In the genomic region with DNA sequence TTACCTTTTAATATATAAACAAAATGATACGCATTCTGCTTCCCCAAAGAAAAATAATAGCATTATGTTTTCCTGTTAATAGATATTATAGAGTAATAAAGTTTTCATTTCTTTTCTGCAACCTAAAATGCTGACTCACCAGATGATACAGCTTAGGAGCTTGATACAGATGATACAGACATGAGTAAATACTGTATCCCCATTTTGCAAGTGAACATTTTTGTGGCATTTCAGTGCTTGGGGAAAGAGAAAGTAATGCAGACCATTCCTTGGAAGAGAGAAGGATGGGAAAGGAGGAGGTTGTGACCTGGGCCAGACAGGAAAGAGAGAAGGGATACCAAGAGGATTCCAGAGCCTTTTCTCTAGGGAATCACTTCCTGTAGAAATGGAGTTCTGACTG, we compare ENCODE assay signal across 14 cellular contexts.
DNase-seq lines count a peak whose midpoint lies in the region; ATAC-seq, FAIRE-seq and TF ChIP-seq lines count a peak whose summit lies in the region.
"Had no signal": no experiment of that assay in that cellular context is flagged by ENCODE, and none has a peak within 500 bp of the region (broad histone marks: within the 10 kb centered on the region; RNA-seq: fewer than 3 reads in every experiment).

No MANE protein-coding gene starts in this region.

- in situ Hi-C loops in Caki2 (cut with HindIII; ENCODE audit: low pct_unique_long_range_greater_than_20kb, low sequenced_read_pairs), result no loop called here

- no peak overlapping the region for H3K4me3 Mint-ChIP-seq in osteocyte (ENCODE audit: unreplicated experiment)

- no peak for TF ChIP-seq CTCF in osteocyte (IDR thresholded peaks at IDR 0.05)

- peak; percentile 83 for FAIRE-seq in RCC 7860 (lab: Jason Lieb, UNC)

- H3K4me1 Mint-ChIP-seq in osteocyte (ENCODE audit: unreplicated experiment), result peaks cover 44% of the 10 kb centered on the region

- ATAC-seq in GM21528 (IDR thresholded peaks at IDR 0.05; ENCODE audit: low FRiP score, unreplicated experiment), result no peak
- ATAC-seq: foreskin keratinocyte had no signal

- H3K36me3 Mint-ChIP-seq in osteocyte (ENCODE audit: unreplicated experiment), result no peaks in the 10 kb centered on the region

- peak overlapping the region; percentile 82 for H3K27ac Mint-ChIP-seq in osteocyte (ENCODE audit: unreplicated experiment)

- peak; percentile 18 for DNase-seq in Caki2 (ENCODE audit: low read depth)
- DNase-seq in RCC 7860 (ENCODE audit: low spot score), result peak; percentile 81
- peak; percentile 34 for DNase-seq in fibroblast of gingiva (ENCODE audit: low read depth)
- DNase-seq in osteocyte (ENCODE audit: extremely low spot score, unreplicated experiment), result no peak
- DNase-seq in HPDE6-E6E7 (ENCODE audit: extremely low spot score), result no peak
- no peak for DNase-seq in NCI-H187 treated with DMSO at 0.1 percent for 48 hours (lab: John Stamatoyannopoulos, UW)
- DNase-seq in 8988T, result no peak
- DNase-seq: activated CD4-positive, alpha-beta T cell treated with anti-CD3 and anti-CD28 coated beads for 48 hours; activated naive CD4-positive, alpha-beta T cell treated with anti-CD3 and anti-CD28 coated beads, Interleukin-2, amount 50 U/mL, for 16 hours; DND-41; effector CD8-positive, alpha-beta T cell; foreskin keratinocyte; T1000 had no signal

- no peaks in the 10 kb centered on the region for H3K9me3 Mint-ChIP-seq in osteocyte (ENCODE audit: unreplicated experiment)

- peaks cover 15% of the 10 kb centered on the region for H3K27me3 Mint-ChIP-seq in osteocyte (ENCODE audit: unreplicated experiment)

Comparison
In these comparisons a context has a peak if more than half of its experiments do, and no peak if none do; other contexts are left out.
1. DNase-seq: peak in Caki2 (single experiment), RCC 7860 (single experiment) and fibroblast of gingiva (single experiment); none in osteocyte (single experiment), HPDE6-E6E7 (single experiment), NCI-H187 treated with DMSO at 0.1 percent for 48 hours (single experiment) and 8988T (single experiment).